18 cellular contexts compared by ENCODE assay signal in genomic region chr22:19378362-19378711, GRCh38. TPM values are rescaled to one million over a fixed set of nuclear protein-coding genes. Genes with fewer than 3 reads are reported as not detected.
DNase-seq lines count a peak whose midpoint lies in the region; ATAC-seq and TF ChIP-seq lines count a peak whose summit lies in the region.
"Had no signal": no experiment of that assay in that cellular context is flagged by ENCODE, and none has a peak within 500 bp of the region (broad histone marks: within the 10 kb centered on the region; RNA-seq: fewer than 3 reads in every experiment).

No MANE protein-coding gene starts in this region.

- peak; percentile 35 for DNase-seq in activated CD8-positive, alpha-beta memory T cell treated with anti-CD3 and anti-CD28 coated beads for 24 hours
- no peak for DNase-seq in activated CD8-positive, alpha-beta memory T cell treated with anti-CD3 and anti-CD28 coated beads, Interleukin-2, amount 50 U/mL, for 4 hours
- DNase-seq in D341Med (ENCODE audit: low spot score) (peak; percentile 7), coronary artery (ENCODE audit: low spot score) (peak; percentile 38), type B pancreatic cell (ENCODE audit: extremely low spot score, unreplicated experiment) (peak; percentile 20), thyroid gland (no peak)
- DNase-seq: AML-193; Caco-2; CD4-positive, alpha-beta T cell; DMS153; DMS79; GDM1; GOT3; H7 had no signal

- H3K27ac Mint-ChIP-seq in type B pancreatic cell = no peak overlapping the region
- H3K27ac Mint-ChIP-seq: CD4-positive, alpha-beta T cell had no signal

- ATAC-seq in GM18520 (IDR thresholded peaks at IDR 0.05; ENCODE audit: unreplicated experiment) = no peak
- ATAC-seq: A549 had no signal

- TF ChIP-seq CTCF in coronary artery (IDR thresholded peaks at IDR 0.05) = no peak
- no peak for TF ChIP-seq CTCF in type B pancreatic cell (conservative IDR thresholded peaks at IDR 0.05)
- TF ChIP-seq CTCF in thyroid gland (IDR thresholded peaks at IDR 0.05) = no peak

- no peak overlapping the region for H3K4me3 Mint-ChIP-seq in type B pancreatic cell
- H3K4me3 Mint-ChIP-seq: CD4-positive, alpha-beta T cell had no signal

- H3K4me1 Mint-ChIP-seq in type B pancreatic cell (ENCODE audit: unreplicated experiment) = no peaks in the 10 kb centered on the region

- H3K9me3 Mint-ChIP-seq in type B pancreatic cell = no peaks in the 10 kb centered on the region
- H3K9me3 Mint-ChIP-seq: CD4-positive, alpha-beta T cell had no signal

- peaks cover 61 to 92% of the 10 kb centered on the region in 2 donors for H3K36me3 ChIP-seq in thyroid gland

- no peak for TF ChIP-seq POLR2A in thyroid gland (IDR thresholded peaks at IDR 0.05)

- H3K4me3 ChIP-seq in coronary artery = no peak overlapping the region
- H3K4me3 ChIP-seq in thyroid gland (replicated peaks in 1 of 3) = no peak overlapping the region
- H3K4me3 ChIP-seq: A549 had no signal

- H3K9me3 ChIP-seq in thyroid gland = no peaks in the 10 kb centered on the region
- H3K9me3 ChIP-seq: A549, Caco-2 had no signal

- H3K4me1 ChIP-seq in thyroid gland = no peaks in the 10 kb centered on the region
- H3K4me1 ChIP-seq: A549, Caco-2 had no signal

- intact Hi-C loops in thyroid gland (cut with DNase I) = no loop called here

- peaks cover 11% of the 10 kb centered on the region for H3K36me3 Mint-ChIP-seq in type B pancreatic cell

- no peaks in the 10 kb centered on the region for H3K27me3 ChIP-seq in thyroid gland

- H3K27me3 Mint-ChIP-seq in type B pancreatic cell = no peaks in the 10 kb centered on the region
- H3K27me3 Mint-ChIP-seq: CD4-positive, alpha-beta T cell had no signal

- H3K27ac ChIP-seq in coronary artery (no peak overlapping the region), thyroid gland (no peak overlapping the region)
- H3K27ac ChIP-seq: 22Rv1, A549, C4-2B had no signal

RNA-seq across cellular contexts. Expression of gene HIRA, which starts 53.2 kb away (rescaled TPM):
- total RNA-seq in type B pancreatic cell (ENCODE audit: low replicate concordance) (38.3 and 43.3 TPM in 2 replicates), thyroid gland (100 to 1,000 TPM in 2 of 4 donors, 10 to 100 TPM in 2; 63.8 to 139 (median 107) TPM)

RNA-seq across cellular contexts. Expression of gene MRPL40, which starts 54.0 kb away (rescaled TPM):
- total RNA-seq in type B pancreatic cell (ENCODE audit: low replicate concordance) (21.4 and 24.7 TPM in 2 replicates), thyroid gland (10 to 100 TPM; 37.5 to 69.3 (median 48.7) TPM)

Comparison
In these comparisons a context has a peak if more than half of its experiments do, and no peak if none do; other contexts are left out.
1. DNase-seq: peak in activated CD8-positive, alpha-beta memory T cell treated with anti-CD3 and anti-CD28 coated beads for 24 hours (single experiment), D341Med (single experiment), coronary artery (single experiment) and type B pancreatic cell (single experiment); none in activated CD8-positive, alpha-beta memory T cell treated with anti-CD3 and anti-CD28 coated beads, Interleukin-2, amount 50 U/mL, for 4 hours (single experiment) and thyroid gland (0 of 2).